ENCODE assay signal across 34 cellular contexts in genomic region chr3:189739396-189739795, GRCh38.
"Had no signal": no experiment of that assay in that cellular context is flagged by ENCODE, and none has a peak within 500 bp of the region (broad histone marks: within the 10 kb centered on the region; RNA-seq: fewer than 3 reads in every experiment).

No MANE protein-coding gene starts in this region.

- H3K4me3 ChIP-seq: ascending aorta, Peyer's patch had no signal

- H3K9me3 Mint-ChIP-seq: activated T-cell treated with anti-CD3 and anti-CD28 coated beads, Interleukin-2, amount 50 U/mL, for 4 hours had no signal

- DNase-seq: activated CD4-positive, alpha-beta T cell treated with anti-CD3 and anti-CD28 coated beads for 36 hours; activated CD4-positive, alpha-beta T cell treated with anti-CD3 and anti-CD28 coated beads, Interleukin-2, amount 10 ng/mL, durations not matched to agents 7 days and 5 days; activated CD4-positive, alpha-beta T cell treated with anti-CD3 and anti-CD28 coated beads, Interleukin-2, amount 50 U/mL, for 48 hours; activated CD8-positive, alpha-beta memory T cell treated with anti-CD3 and anti-CD28 coated beads, Interleukin-2, amount 50 U/mL, for 4 hours; activated effector memory CD4-positive, alpha-beta T cell treated with Interleukin-2 at 50 U/mL for 16 hours; activated naive CD4-positive, alpha-beta T cell; activated naive CD4-positive, alpha-beta T cell treated with anti-CD3 and anti-CD28 coated beads, Interleukin-2, amount 50 U/mL, for 16 hours; activated naive CD8-positive, alpha-beta T cell treated with anti-CD3 and anti-CD28 coated beads, Interleukin-2, amount 10 ng/mL, durations not matched to agents 7 days and 5 days; activated T-cell treated with anti-CD3 and anti-CD28 coated beads for 4 hours; activated T-cell treated with anti-CD3 and anti-CD28 coated beads, Interleukin-2, amount 50 U/mL, for 4 hours; amygdala; Kasumi-1; KG1; MM.1S; MV-4-11; NCI-H1092; NCI-H1436 treated with DMSO at 0.1 percent for 48 hours; NCI-H1694 treated with DMSO at 0.1 percent for 48 hours; NCI-H2029; NCI-H345; NCI-H526; NCI-H748 treated with DMSO at 0.1 percent for 48 hours; NK-92 treated with Interleukin-12 subunit alpha and Interleukin-12 subunit beta, amount 100 ng/mL, for 24 hours; PC-3; Peyer's patch; SIG-M5; T-cell; T-helper 2 cell; T1000; WERI-Rb-1 had no signal

- H3K27ac ChIP-seq: ascending aorta, Peyer's patch, RWPE1, WERI-Rb-1 had no signal

- H3K4me3 Mint-ChIP-seq: activated CD4-positive, alpha-beta T cell treated with anti-CD3 and anti-CD28 coated beads for 36 hours; activated CD4-positive, alpha-beta T cell treated with anti-CD3 and anti-CD28 coated beads, Interleukin-2, amount 10 ng/mL, durations not matched to agents 7 days and 5 days; activated naive CD8-positive, alpha-beta T cell treated with anti-CD3 and anti-CD28 coated beads, Interleukin-2, amount 10 ng/mL, durations not matched to agents 7 days and 5 days; activated T-cell treated with anti-CD3 and anti-CD28 coated beads, Interleukin-2, amount 50 U/mL, for 4 hours; T-cell had no signal

- H3K27me3 ChIP-seq: ascending aorta, Peyer's patch had no signal

- H3K27ac Mint-ChIP-seq: activated CD4-positive, alpha-beta T cell treated with anti-CD3 and anti-CD28 coated beads for 36 hours; activated CD4-positive, alpha-beta T cell treated with anti-CD3 and anti-CD28 coated beads, Interleukin-2, amount 10 ng/mL, durations not matched to agents 7 days and 5 days; activated naive CD8-positive, alpha-beta T cell treated with anti-CD3 and anti-CD28 coated beads, Interleukin-2, amount 10 ng/mL, durations not matched to agents 7 days and 5 days; T-cell had no signal

- H3K4me1 Mint-ChIP-seq: activated CD4-positive, alpha-beta T cell treated with anti-CD3 and anti-CD28 coated beads, Interleukin-2, amount 10 ng/mL, durations not matched to agents 7 days and 5 days; activated naive CD8-positive, alpha-beta T cell treated with anti-CD3 and anti-CD28 coated beads, Interleukin-2, amount 10 ng/mL, durations not matched to agents 7 days and 5 days had no signal

- ATAC-seq: activated CD4-positive, alpha-beta T cell treated with anti-CD3 and anti-CD28 coated beads for 36 hours; activated T-cell treated with anti-CD3 and anti-CD28 coated beads, Interleukin-2, amount 50 U/mL, for 4 hours; PC-3; Right ventricle myocardium inferior; SK-N-SH treated with all-trans-retinoic acid at 6 μM for 48 hours; T-cell had no signal

- H3K4me1 ChIP-seq: ascending aorta, Peyer's patch had no signal

- H3K36me3 ChIP-seq: ascending aorta, Peyer's patch, WERI-Rb-1 had no signal

- H3K36me3 Mint-ChIP-seq: activated naive CD8-positive, alpha-beta T cell treated with anti-CD3 and anti-CD28 coated beads, Interleukin-2, amount 10 ng/mL, durations not matched to agents 7 days and 5 days; T-cell had no signal

- H3K27me3 Mint-ChIP-seq: activated CD4-positive, alpha-beta T cell treated with anti-CD3 and anti-CD28 coated beads for 36 hours; activated CD4-positive, alpha-beta T cell treated with anti-CD3 and anti-CD28 coated beads, Interleukin-2, amount 10 ng/mL, durations not matched to agents 7 days and 5 days; T-cell had no signal
